12 cellular contexts compared by ENCODE assay signal in genomic region chrX:13059676-13060499, GRCh38. TPM values are rescaled to one million over a fixed set of nuclear protein-coding genes. Genes with fewer than 3 reads are reported as not detected.
DNase-seq lines count a peak whose midpoint lies in the region; ATAC-seq lines count a peak whose summit lies in the region.
"Had no signal": no experiment of that assay in that cellular context is flagged by ENCODE, and none has a peak within 500 bp of the region (broad histone marks: within the 10 kb centered on the region; RNA-seq: fewer than 3 reads in every experiment).

No MANE protein-coding gene starts in this region.

- H3K36me3 Mint-ChIP-seq in stimulated activated memory B cell treated with anti-CD40 and anti-IgM and Interleukin-4, amounts not matched to agents 10 μg/mL and 1 μg/mL and 100 μg/mL, for 72 hours = peaks cover 7% of the 10 kb centered on the region

- H3K27ac Mint-ChIP-seq in stimulated activated memory B cell treated with anti-CD40 and anti-IgM and Interleukin-4, amounts not matched to agents 10 μg/mL and 1 μg/mL and 100 μg/mL, for 72 hours = peak overlapping the region; percentile 60
- H3K27ac Mint-ChIP-seq: stimulated activated naive CD8-positive, alpha-beta T cell treated with anti-CD3 and anti-CD28 coated beads, Interleukin-15, Interleukin-2, amounts not matched to agents 100 ng/mL and 50 ng/mL, for 24 hours had no signal

- H3K27me3 Mint-ChIP-seq in stimulated activated memory B cell treated with anti-CD40 and anti-IgM and Interleukin-4, amounts not matched to agents 10 μg/mL and 1 μg/mL and 100 μg/mL, for 72 hours = no peaks in the 10 kb centered on the region
- H3K27me3 Mint-ChIP-seq: stimulated activated naive CD8-positive, alpha-beta T cell treated with anti-CD3 and anti-CD28 coated beads, Interleukin-15, Interleukin-2, amounts not matched to agents 100 ng/mL and 50 ng/mL, for 24 hours had no signal

- no peak for ATAC-seq in stimulated activated memory B cell treated with anti-CD40 and anti-IgM and Interleukin-4, amounts not matched to agents 10 μg/mL and 1 μg/mL and 100 μg/mL, for 72 hours
- no peak for ATAC-seq in HG03442 (IDR thresholded peaks at IDR 0.05; ENCODE audit: unreplicated experiment)
- ATAC-seq: natural killer cell treated with Interleukin-12 subunit alpha and Interleukin-12 subunit beta and Interleukin-15 and Interleukin-18, amount 100 ng/mL, for 72 hours had no signal

- peaks cover 25% of the 10 kb centered on the region for H3K4me1 Mint-ChIP-seq in stimulated activated memory B cell treated with anti-CD40 and anti-IgM and Interleukin-4, amounts not matched to agents 10 μg/mL and 1 μg/mL and 100 μg/mL, for 72 hours

- intact Hi-C loops in head of caudate nucleus (cut with DNase I) = no loop called here

- DNase-seq in H4 (ENCODE audit: low spot score) = peak; percentile 5
- DNase-seq in RPMI7951 (ENCODE audit: low read depth) = peak; percentile 91
- peak; percentile 66 for DNase-seq in fibroblast of peridontal ligament (ENCODE audit: extremely low read depth)
- no peak for DNase-seq in head of caudate nucleus
- no peak for DNase-seq in KG1 (lab: John Stamatoyannopoulos, UW)
- DNase-seq: activated effector memory CD4-positive, alpha-beta T cell treated with anti-CD3 and anti-CD28 coated beads, Interleukin-2, amount 50 U/mL, for 16 hours; GDM1; stimulated activated CD4-positive, alpha-beta T cell treated with anti-CD3 and anti-CD28 coated beads, Interleukin-1b, Interleukin-23, amount 100 ng/mL, for 48 hours had no signal

- H3K4me3 Mint-ChIP-seq in stimulated activated memory B cell treated with anti-CD40 and anti-IgM and Interleukin-4, amounts not matched to agents 10 μg/mL and 1 μg/mL and 100 μg/mL, for 72 hours = no peak overlapping the region
- H3K4me3 Mint-ChIP-seq: natural killer cell treated with Interleukin-12 subunit alpha and Interleukin-12 subunit beta and Interleukin-15 and Interleukin-18, amount 100 ng/mL, for 72 hours; stimulated activated naive CD8-positive, alpha-beta T cell treated with anti-CD3 and anti-CD28 coated beads, Interleukin-15, Interleukin-2, amounts not matched to agents 100 ng/mL and 50 ng/mL, for 24 hours had no signal

- H3K9me3 Mint-ChIP-seq in stimulated activated memory B cell treated with anti-CD40 and anti-IgM and Interleukin-4, amounts not matched to agents 10 μg/mL and 1 μg/mL and 100 μg/mL, for 72 hours = peaks cover 8% of the 10 kb centered on the region

RNA-seq across cellular contexts. Expression of gene FAM9C, which starts 15.5 kb away (rescaled TPM):
- total RNA-seq in H4 (2014; rRNA removed; shearing (Covaris generic)) = not detected in 2 replicates
- under 0.01 TPM in 1 of 2 replicates, not detected in the other for total RNA-seq in RPMI7951 (2014; rRNA removed; shearing (Covaris generic))
- total RNA-seq: natural killer cell treated with Interleukin-12 subunit alpha and Interleukin-12 subunit beta and Interleukin-15 and Interleukin-18, amount 100 ng/mL, for 72 hours had no signal

Comparison
In these comparisons a context has a peak if more than half of its experiments do, and no peak if none do; other contexts are left out.
1. DNase-seq: peak in H4 (single experiment), RPMI7951 (single experiment) and fibroblast of peridontal ligament (single experiment); none in head of caudate nucleus (0 of 42) and KG1 (single experiment).